Comparison of ENCODE assay signal across 14 cellular contexts in genomic region chr10:33252324-33252723, GRCh38.
DNase-seq lines count a peak whose midpoint lies in the region; ATAC-seq, FAIRE-seq and TF ChIP-seq lines count a peak whose summit lies in the region.
"Had no signal": no experiment of that assay in that cellular context is flagged by ENCODE, and none has a peak within 500 bp of the region (broad histone marks: within the 10 kb centered on the region; RNA-seq: fewer than 3 reads in every experiment).

No MANE protein-coding gene starts in this region.

- no peak for TF ChIP-seq RAD21 in SK-N-SH (IDR thresholded peaks at IDR 0.05; ENCODE audit: low read length)

- H3K9me1 ChIP-seq in keratinocyte (ENCODE audit: control insufficient read depth, extremely low read depth, insufficient read depth, low read length): no peaks in the 10 kb centered on the region

- no peak for TF ChIP-seq EP300 in SK-N-SH (IDR thresholded peaks at IDR 0.05; ENCODE audit: borderline replicate concordance in 1 of 2, low read depth in 1 of 2, low read length in 1 of 2)

- peaks cover 75% of the 10 kb centered on the region for H3K4me1 ChIP-seq in ACC112 (ENCODE audit: control insufficient read depth, insufficient read depth, low read length, unreplicated experiment)
- peaks cover 2 to 44% of the 10 kb centered on the region in 2 experiments; a peak in 3 of 4 replicates for H3K4me1 ChIP-seq in SK-N-SH (ENCODE audit: control insufficient read depth in 1 of 2, insufficient read depth in 2 of 2, low read depth in 1 of 2, low read length in 1 of 2)
- H3K4me1 ChIP-seq in keratinocyte (ENCODE audit: control insufficient read depth, extremely low read depth, insufficient read depth, low read length): peaks cover 44% of the 10 kb centered on the region

- H3K36me3 ChIP-seq in ACC112 (ENCODE audit: insufficient read depth, low read length): peaks cover 71% of the 10 kb centered on the region
- peaks cover 44 to 89% of the 10 kb centered on the region in 2 experiments for H3K36me3 ChIP-seq in SK-N-SH (replicated peaks in 1 of 2; ENCODE audit: control insufficient read depth in 1 of 2, insufficient read depth in 2 of 2, low read length in 1 of 2)
- peaks cover 5 to 22% of the 10 kb centered on the region in 2 experiments for H3K36me3 ChIP-seq in keratinocyte (ENCODE audit: control insufficient read depth in 2 of 2, extremely low read depth in 1 of 2, insufficient read depth in 2 of 2, low read length in 2 of 2)

- H3K4me3 Mint-ChIP-seq in T-helper 2 cell treated with Interferon-gamma antibody and Interleukin-4, amounts not matched to agents 5 μg/mL and 100 μg/mL, for 36 hours: peak overlapping the region; percentile 16
- H3K4me3 Mint-ChIP-seq: CD8-positive, alpha-beta T cell; IgD-negative memory B cell had no signal

- peak overlapping the region; percentile 64 for H3K27ac Mint-ChIP-seq in T-helper 2 cell treated with Interferon-gamma antibody and Interleukin-4, amounts not matched to agents 5 μg/mL and 100 μg/mL, for 36 hours
- H3K27ac Mint-ChIP-seq: IgD-negative memory B cell had no signal

- dilution Hi-C loops in keratinocyte (cut with MboI; ENCODE audit: extremely low pct_ligation_motif_present, low sequenced_read_pairs): no loop called here

- no peaks in the 10 kb centered on the region for H3K27me3 ChIP-seq in ACC112 (ENCODE audit: insufficient read depth, low read length)
- H3K27me3 ChIP-seq in SK-N-SH (ENCODE audit: insufficient read depth): no peaks in the 10 kb centered on the region
- H3K27me3 ChIP-seq in keratinocyte (ENCODE audit: control insufficient read depth, extremely low read depth, insufficient read depth, low read length): no peaks in the 10 kb centered on the region

- peak; percentile 26 for DNase-seq in T-helper 2 cell treated with Interferon-gamma antibody and Interleukin-4, amounts not matched to agents 5 μg/mL and 100 μg/mL, for 36 hours (ENCODE audit: low spot score)
- no peak for DNase-seq in T-helper 2 cell
- DNase-seq in SK-N-SH: no peak
- no peak for DNase-seq in keratinocyte (ENCODE audit: low read depth, low spot score)
- no peak for DNase-seq in NCI-H187 (lab: John Stamatoyannopoulos, UW)
- no peak for DNase-seq in CD1c-positive myeloid dendritic cell (ENCODE audit: extremely low spot score)
- DNase-seq: 8988T; CD8-positive, alpha-beta T cell; mesendoderm had no signal

- POLR2A ChIA-PET in SK-N-SH (lab: Yijun Ruan, JAX): no interaction called here

- H4K20me1 ChIP-seq in SK-N-SH (ENCODE audit: insufficient read depth) (peaks cover 3% of the 10 kb centered on the region; the same call in 1 of the 2 replicates), keratinocyte (ENCODE audit: control insufficient read depth, extremely low read depth, insufficient read depth, low read length) (no peaks in the 10 kb centered on the region)

- peaks cover 7% of the 10 kb centered on the region for H3K36me3 Mint-ChIP-seq in T-helper 2 cell treated with Interferon-gamma antibody and Interleukin-4, amounts not matched to agents 5 μg/mL and 100 μg/mL, for 36 hours (ENCODE audit: low read depth)
- H3K36me3 Mint-ChIP-seq: CD8-positive, alpha-beta T cell; IgD-negative memory B cell had no signal

- WGBS in SK-N-SH (ENCODE audit: low lambda C conversion rate): 99% methylated on average over 12 of the region's 12 CpGs

- H2AFZ ChIP-seq in ACC112 (ENCODE audit: low read length, unreplicated experiment) (no peak overlapping the region), SK-N-SH (ENCODE audit: low read depth) (no peak overlapping the region), keratinocyte (ENCODE audit: control insufficient read depth, low read length) (no peak overlapping the region)

- H3K9me3 Mint-ChIP-seq in T-helper 2 cell treated with Interferon-gamma antibody and Interleukin-4, amounts not matched to agents 5 μg/mL and 100 μg/mL, for 36 hours: peaks cover 9% of the 10 kb centered on the region

- no peak for TF ChIP-seq CTCF in SK-N-SH (IDR thresholded peaks at IDR 0.05)
- TF ChIP-seq CTCF in keratinocyte (optimal IDR thresholded peaks at IDR 0.05 in 1 of 3, IDR thresholded peaks at IDR 0.05 in 1 of 3, conservative IDR thresholded peaks at IDR 0.05 in 1 of 3; ENCODE audit: extremely low read depth in 1 of 3, insufficient read depth in 2 of 3, low read length in 3 of 3): no peak

- no peak for FAIRE-seq in keratinocyte (lab: Jason Lieb, UNC)
- FAIRE-seq: GM12892 had no signal

- H3K4me1 Mint-ChIP-seq in T-helper 2 cell treated with Interferon-gamma antibody and Interleukin-4, amounts not matched to agents 5 μg/mL and 100 μg/mL, for 36 hours (ENCODE audit: low read depth): peaks cover 44% of the 10 kb centered on the region

- peak overlapping the region; percentile 90 for H3K27ac ChIP-seq in ACC112 (ENCODE audit: low read depth, low read length)
- H3K27ac ChIP-seq in SK-N-SH (ENCODE audit: low read depth in 2 of 2, low read length in 1 of 2): peak overlapping the region; percentile 28 to 95; a peak in 3 of 4 replicates
- peak overlapping the region; percentile 67 for H3K27ac ChIP-seq in keratinocyte (ENCODE audit: control insufficient read depth, insufficient read depth, low read length)

- H3K4me3 ChIP-seq in ACC112 (ENCODE audit: low read depth, low read length) (no peak overlapping the region), SK-N-SH (ENCODE audit: low read depth in 2 of 2, low read length in 1 of 2) (no peak overlapping the region), keratinocyte (ENCODE audit: control insufficient read depth in 2 of 3, extremely low read depth in 1 of 3, insufficient read depth in 2 of 3, low read depth in 1 of 3, low read length in 3 of 3) (no peak overlapping the region)

- H3K4me2 ChIP-seq in SK-N-SH: peak overlapping the region; percentile 62
- H3K4me2 ChIP-seq in keratinocyte (ENCODE audit: control insufficient read depth, extremely low read depth, insufficient read depth, low read depth, low read length): no peak overlapping the region

- H3F3A ChIP-seq in SK-N-SH (replicated peaks; ENCODE audit: insufficient read depth): peaks cover 61% of the 10 kb centered on the region

- H3K9me2 ChIP-seq in SK-N-SH: no peaks in the 10 kb centered on the region

- H3K9me3 ChIP-seq in SK-N-SH (no peaks in the 10 kb centered on the region), keratinocyte (ENCODE audit: control insufficient read depth, low read depth, low read length) (no peaks in the 10 kb centered on the region)

- ATAC-seq in GM19452 (IDR thresholded peaks at IDR 0.05; ENCODE audit: unreplicated experiment): no peak
- ATAC-seq: CD8-positive, alpha-beta T cell; HCT116 had no signal

- CTCF ChIA-PET in SK-N-SH (lab: Yijun Ruan, JAX): interaction anchor here (0.9 kb wide), 1 partner anchor 12 kb away, joined by 3 read pairs; no protein-coding TSS in a partner anchor

- H3K79me2 ChIP-seq in ACC112 (ENCODE audit: control insufficient read depth, insufficient read depth, low read length, unreplicated experiment) (peaks cover 43% of the 10 kb centered on the region), SK-N-SH (ENCODE audit: insufficient read depth) (peaks cover 66% of the 10 kb centered on the region), keratinocyte (ENCODE audit: control insufficient read depth, insufficient read depth, low read length) (peaks cover 7% of the 10 kb centered on the region)

- peaks cover 31% of the 10 kb centered on the region for H3K27me3 Mint-ChIP-seq in T-helper 2 cell treated with Interferon-gamma antibody and Interleukin-4, amounts not matched to agents 5 μg/mL and 100 μg/mL, for 36 hours (ENCODE audit: low read depth)
- H3K27me3 Mint-ChIP-seq: IgD-negative memory B cell had no signal

- H3K9ac ChIP-seq in SK-N-SH: peak overlapping the region; percentile 20; the same call in 1 of the 2 replicates
- H3K9ac ChIP-seq in keratinocyte (ENCODE audit: control insufficient read depth, extremely low read depth, insufficient read depth, low read length): no peak overlapping the region

TF ChIP-seq in SK-N-SH, 30 proteins besides CTCF, POLR2A, EP300 and RAD21:
- TF ChIP-seq RFX5 (IDR thresholded peaks at IDR 0.05; ENCODE audit: low read length) (no peak), MEF2A (IDR thresholded peaks at IDR 0.05; ENCODE audit: borderline replicate concordance, low read depth) (no peak), TAF1 (IDR thresholded peaks at IDR 0.05; ENCODE audit: borderline replicate concordance, low read depth, low read length) (no peak), JUND (IDR thresholded peaks at IDR 0.05) (no peak), RCOR1 (IDR thresholded peaks at IDR 0.05; ENCODE audit: low read length) (no peak), SIN3A (IDR thresholded peaks at IDR 0.05; ENCODE audit: borderline replicate concordance, low read depth, low read length) (no peak), SMC3 (IDR thresholded peaks at IDR 0.05; ENCODE audit: low read depth, low read length) (no peak), ZBTB33 (IDR thresholded peaks at IDR 0.05; ENCODE audit: borderline replicate concordance, low read depth) (no peak), GABPA (IDR thresholded peaks at IDR 0.05; ENCODE audit: low read depth) (no peak)
